1 cellular context compared by ENCODE assay signal in genomic region chr7:150966002-150966401, GRCh38.
TF ChIP-seq lines count a peak whose summit lies in the region.

No MANE protein-coding gene starts in this region.

TF ChIP-seq in GM23338, 12 proteins besides CTCF, POLR2A, EP300 and RAD21 (continued from another document):
- TF ChIP-seq ETS1 (IDR thresholded peaks at IDR 0.05) = no peak
- TF ChIP-seq ZNF331 (CRISPR knock-in tag; IDR thresholded peaks at IDR 0.05; ENCODE audit: low read depth) = no peak
- TF ChIP-seq EZH2 (IDR thresholded peaks at IDR 0.05; ENCODE audit: low read depth, unreplicated experiment) = no peak
- no peak for TF ChIP-seq ZNF114 (CRISPR knock-in tag; IDR thresholded peaks at IDR 0.05)
- TF ChIP-seq REST (IDR thresholded peaks at IDR 0.05; ENCODE audit: unreplicated experiment) = no peak
- TF ChIP-seq STAT1 (IDR thresholded peaks at IDR 0.05; ENCODE audit: unreplicated experiment) = no peak
- no peak for TF ChIP-seq EZH2phosphoT487 (IDR thresholded peaks at IDR 0.05; ENCODE audit: unreplicated experiment)
- TF ChIP-seq JUNB (IDR thresholded peaks at IDR 0.05; ENCODE audit: unreplicated experiment) = no peak
- no peak for TF ChIP-seq NANOG (IDR thresholded peaks at IDR 0.05; ENCODE audit: borderline replicate concordance)
- TF ChIP-seq POLR2AphosphoS5 (IDR thresholded peaks at IDR 0.05; ENCODE audit: low read depth) = no peak
- no peak for TF ChIP-seq CREB1 (CRISPR knock-in tag; IDR thresholded peaks at IDR 0.05; ENCODE audit: low read depth)
